8 cellular contexts compared by ENCODE assay signal in genomic region chr11:119361056-119361787, GRCh38. TPM values are rescaled to one million over a fixed set of nuclear protein-coding genes. Genes with fewer than 3 reads are reported as not detected.
DNase-seq lines count a peak whose midpoint lies in the region; ATAC-seq and TF ChIP-seq lines count a peak whose summit lies in the region.

No MANE protein-coding gene starts in this region.

- no peaks in the 10 kb centered on the region for H3K79me1 ChIP-seq in H9 (ENCODE audit: insufficient read depth, low read depth, low read length, poor library complexity, severe bottlenecking)

- H3K14ac ChIP-seq in H9 (ENCODE audit: insufficient read depth, low read length): no peak overlapping the region

- H3K36me3 Mint-ChIP-seq in H9 (ENCODE audit: insufficient read depth in 1 of 3, low read depth in 3 of 3): peaks cover 13 to 28% (median 26%) of the 10 kb centered on the region in 3 experiments
- H3K36me3 Mint-ChIP-seq in activated T-helper 1 cell treated with anti-CD3 and anti-CD28 coated beads, Interleukin-12 subunit alpha, Interleukin-12 subunit beta, Interleukin-2, Interleukin-4 antibody, amounts not matched to agents 30 ng/mL and 10 ng/mL and 1 ng/mL, durations not matched to agents 14 hours and 24 hours and 36 hours (ENCODE audit: low read depth): no peaks in the 10 kb centered on the region

- TF ChIP-seq CTCF in H9 (conservative IDR thresholded peaks at IDR 0.05): no peak
- TF ChIP-seq CTCF in thoracic aorta (IDR thresholded peaks at IDR 0.05): no peak

- H3K4me2 ChIP-seq in H9 (ENCODE audit: insufficient read depth, insufficient read length, low read length): peak overlapping the region; percentile 40

- H3K27ac ChIP-seq in H9 (ENCODE audit: insufficient read length, low read depth, low read length): no peak overlapping the region
- peak overlapping the region in 1 of 2 donors; percentile 30 for H3K27ac ChIP-seq in thoracic aorta

- H2BK20ac ChIP-seq in H9 (ENCODE audit: low read depth, low read length, poor library complexity, severe bottlenecking): no peak overlapping the region

- no peak overlapping the region for H3K4ac ChIP-seq in H9 (ENCODE audit: low read depth, low read length)

- no peak overlapping the region for H4K5ac ChIP-seq in H9 (ENCODE audit: insufficient read length, low read depth, low read length)

- H2AFZ ChIP-seq in H9 (ENCODE audit: low read length): no peak overlapping the region

- H4K8ac ChIP-seq in H9 (replicated peaks; ENCODE audit: insufficient read length, low read depth, low read length): no peak overlapping the region

- H3K9me3 ChIP-seq in H9 (ENCODE audit: control insufficient read depth, low read depth, low read length): no peaks in the 10 kb centered on the region
- no peaks in the 10 kb centered on the region for H3K9me3 ChIP-seq in thoracic aorta

- in situ Hi-C loops in ACHN (cut with HindIII; ENCODE audit: low pct_ligation_motif_present, low pct_unique_long_range_greater_than_20kb, low sequenced_read_pairs): no loop called here

- no peak overlapping the region for H3K18ac ChIP-seq in H9 (ENCODE audit: insufficient read length, low read depth, low read length)

- no peak overlapping the region for H2BK5ac ChIP-seq in H9 (ENCODE audit: insufficient read length, low read length)

- no peaks in the 10 kb centered on the region for H3K79me2 ChIP-seq in H9 (ENCODE audit: insufficient read depth, low read length)

- no peak overlapping the region for H3K4me3 ChIP-seq in thoracic aorta

- no peak overlapping the region for H2BK15ac ChIP-seq in H9 (ENCODE audit: low read depth, low read length)

- H4K20me1 ChIP-seq in H9 (ENCODE audit: control insufficient read depth, insufficient read depth, insufficient read length): peaks cover 8% of the 10 kb centered on the region

- no peak overlapping the region for H2BK120ac ChIP-seq in H9 (ENCODE audit: low read depth, low read length, poor library complexity, severe bottlenecking)

- peak; percentile 52 for ATAC-seq in thoracic aorta (ENCODE audit: insufficient number of reproducible peaks, low FRiP score, low read depth)

- H3K4me3 Mint-ChIP-seq in H9: peak overlapping the region; percentile 21 to 67; a peak in 4 of 5 replicates
- no peak overlapping the region for H3K4me3 Mint-ChIP-seq in activated T-helper 1 cell treated with anti-CD3 and anti-CD28 coated beads, Interleukin-12 subunit alpha, Interleukin-12 subunit beta, Interleukin-2, Interleukin-4 antibody, amounts not matched to agents 30 ng/mL and 10 ng/mL and 1 ng/mL, durations not matched to agents 14 hours and 24 hours and 36 hours

- no peak overlapping the region for H2AK5ac ChIP-seq in H9 (ENCODE audit: insufficient read length, low read length)

- H3K9ac ChIP-seq in H9 (ENCODE audit: extremely low read depth, insufficient read length, low read length): no peak overlapping the region

- no peak overlapping the region for H4K91ac ChIP-seq in H9 (ENCODE audit: insufficient read length, low read depth, low read length)

- peaks cover 62% of the 10 kb centered on the region for H3K27me3 Mint-ChIP-seq in H9 (ENCODE audit: low read depth)
- H3K27me3 Mint-ChIP-seq in activated T-helper 1 cell treated with anti-CD3 and anti-CD28 coated beads, Interleukin-12 subunit alpha, Interleukin-12 subunit beta, Interleukin-2, Interleukin-4 antibody, amounts not matched to agents 30 ng/mL and 10 ng/mL and 1 ng/mL, durations not matched to agents 14 hours and 24 hours and 36 hours (ENCODE audit: insufficient read depth): peaks cover 57% of the 10 kb centered on the region

- no peak overlapping the region for H3T11ph ChIP-seq in H9 (ENCODE audit: low read length)

- WGBS in H9 (ENCODE audit: extremely low coverage, insufficient read length, low lambda C conversion rate): no CpG with 5 or more reads among the region's 8 CpGs

- peaks cover 23% of the 10 kb centered on the region; the same call in 1 of the 2 replicates for H3K27me3 ChIP-seq in H9 (ENCODE audit: insufficient read depth, low read length)
- H3K27me3 ChIP-seq in thoracic aorta (replicated peaks; ENCODE audit: insufficient read depth): no peaks in the 10 kb centered on the region

- H3K27ac Mint-ChIP-seq in H9: peak overlapping the region in 2 of 3 experiments; percentile 28 to 65; a peak in 1 of 7 replicates
- H3K27ac Mint-ChIP-seq in activated T-helper 1 cell treated with anti-CD3 and anti-CD28 coated beads, Interleukin-12 subunit alpha, Interleukin-12 subunit beta, Interleukin-2, Interleukin-4 antibody, amounts not matched to agents 30 ng/mL and 10 ng/mL and 1 ng/mL, durations not matched to agents 14 hours and 24 hours and 36 hours: no peak overlapping the region

- H3K4me1 ChIP-seq in H9 (ENCODE audit: insufficient read depth, low read length) (peaks cover 7% of the 10 kb centered on the region; the same call in 1 of the 2 replicates), thoracic aorta (ENCODE audit: control insufficient read depth in 1 of 2, low read depth in 2 of 2) (peaks cover 15 to 49% of the 10 kb centered on the region in 2 donors)

- intact Hi-C loops in activated T-helper 1 cell treated with anti-CD3 and anti-CD28 coated beads, Interleukin-12 subunit alpha, Interleukin-12 subunit beta, Interleukin-2, Interleukin-4 antibody, amounts not matched to agents 30 ng/mL and 10 ng/mL and 1 ng/mL, durations not matched to agents 14 hours and 24 hours and 36 hours (cut with micrococcal nuclease): loop anchor here (10.0 kb wide), 1 partner anchor 364 kb away; the partner anchor contains the start of gene NECTIN1

- DNase-seq in ACHN: peak; percentile 72
- peak; percentile 82 for DNase-seq in H9
- peak; percentile 70 for DNase-seq in NOMO-1 treated with DMSO at 0.1 percent for 48 hours (lab: John Stamatoyannopoulos, UW; ENCODE audit: unreplicated experiment)
- DNase-seq in dedifferentiated amniotic fluid mesenchymal stem cell (ENCODE audit: extremely low spot score): peak; percentile 65
- peak; percentile 43 for DNase-seq in midbrain (lab: John Stamatoyannopoulos, UW)
- no peak for DNase-seq in thoracic aorta (ENCODE audit: low spot score)
- DNase-seq in activated T-helper 1 cell treated with anti-CD3 and anti-CD28 coated beads, Interleukin-12 subunit alpha, Interleukin-12 subunit beta, Interleukin-2, Interleukin-4 antibody, amounts not matched to agents 30 ng/mL and 10 ng/mL and 1 ng/mL, durations not matched to agents 14 hours and 24 hours and 36 hours (ENCODE audit: low spot score): no peak
- DNase-seq in NCI-H345 treated with DMSO at 0.1 percent for 48 hours (lab: John Stamatoyannopoulos, UW; ENCODE audit: unreplicated experiment): no peak

- no peak overlapping the region for H3K56ac ChIP-seq in H9 (ENCODE audit: insufficient read length, low read depth, low read length)

- H3K36me3 ChIP-seq in thoracic aorta: no peaks in the 10 kb centered on the region

- H3K9me3 Mint-ChIP-seq in H9: peaks cover 2 to 5% of the 10 kb centered on the region in 2 experiments; a peak in 2 of 5 replicates
- no peaks in the 10 kb centered on the region for H3K9me3 Mint-ChIP-seq in activated T-helper 1 cell treated with anti-CD3 and anti-CD28 coated beads, Interleukin-12 subunit alpha, Interleukin-12 subunit beta, Interleukin-2, Interleukin-4 antibody, amounts not matched to agents 30 ng/mL and 10 ng/mL and 1 ng/mL, durations not matched to agents 14 hours and 24 hours and 36 hours

- H3K23ac ChIP-seq in H9 (ENCODE audit: insufficient read length, low read depth, low read length): no peak overlapping the region

- no peak overlapping the region for H2BK12ac ChIP-seq in H9 (ENCODE audit: insufficient read length, low read depth, low read length)

- H3K23me2 ChIP-seq in H9 (ENCODE audit: insufficient read length, low read depth, low read length, poor library complexity, severe bottlenecking): peaks cover 10% of the 10 kb centered on the region

- peaks cover 38 to 42% of the 10 kb centered on the region in 2 experiments for H3K4me1 Mint-ChIP-seq in H9
- peaks cover 25% of the 10 kb centered on the region for H3K4me1 Mint-ChIP-seq in activated T-helper 1 cell treated with anti-CD3 and anti-CD28 coated beads, Interleukin-12 subunit alpha, Interleukin-12 subunit beta, Interleukin-2, Interleukin-4 antibody, amounts not matched to agents 30 ng/mL and 10 ng/mL and 1 ng/mL, durations not matched to agents 14 hours and 24 hours and 36 hours (ENCODE audit: low read depth)

RNA-seq across cellular contexts. Expression of gene MFRP, which starts 14.7 kb away (rescaled TPM):
- not detected in 2 replicates for total RNA-seq in H9 (2021)
- total RNA-seq in thoracic aorta: under 1 TPM in 1 of 2 donors, not detected in 1; 0.27 TPM
- not detected in 2 replicates for total RNA-seq in activated T-helper 1 cell treated with anti-CD3 and anti-CD28 coated beads, Interleukin-12 subunit alpha, Interleukin-12 subunit beta, Interleukin-2, Interleukin-4 antibody, amounts not matched to agents 30 ng/mL and 10 ng/mL and 1 ng/mL, durations not matched to agents 14 hours and 24 hours and 36 hours

RNA-seq across cellular contexts. Expression of gene USP2, which starts 20.3 kb away (rescaled TPM):
- 5.7 and 7.6 TPM in 2 replicates for total RNA-seq in H9 (2021)
- total RNA-seq in thoracic aorta: 1 to 10 TPM in 1 of 2 donors, under 1 TPM in 1; 0.68 to 2.1 TPM
- total RNA-seq in activated T-helper 1 cell treated with anti-CD3 and anti-CD28 coated beads, Interleukin-12 subunit alpha, Interleukin-12 subunit beta, Interleukin-2, Interleukin-4 antibody, amounts not matched to agents 30 ng/mL and 10 ng/mL and 1 ng/mL, durations not matched to agents 14 hours and 24 hours and 36 hours: 0.22 and 0.36 TPM in 2 replicates

RNA-seq across cellular contexts. Expression of gene C1QTNF5, which starts 20.5 kb away (rescaled TPM):
- total RNA-seq in H9 (2021): 0.33 and 0.59 TPM in 2 replicates
- total RNA-seq in thoracic aorta: 10 to 100 TPM; 53.2 to 98.2 TPM
- not detected in 2 replicates for total RNA-seq in activated T-helper 1 cell treated with anti-CD3 and anti-CD28 coated beads, Interleukin-12 subunit alpha, Interleukin-12 subunit beta, Interleukin-2, Interleukin-4 antibody, amounts not matched to agents 30 ng/mL and 10 ng/mL and 1 ng/mL, durations not matched to agents 14 hours and 24 hours and 36 hours

RNA-seq across cellular contexts. Expression of gene RNF26, which starts 26.9 kb away (rescaled TPM):
- 56.2 and 57.6 TPM in 2 replicates for total RNA-seq in H9 (2021)
- 10 to 100 TPM; 11.0 to 12.1 TPM for total RNA-seq in thoracic aorta
- total RNA-seq in activated T-helper 1 cell treated with anti-CD3 and anti-CD28 coated beads, Interleukin-12 subunit alpha, Interleukin-12 subunit beta, Interleukin-2, Interleukin-4 antibody, amounts not matched to agents 30 ng/mL and 10 ng/mL and 1 ng/mL, durations not matched to agents 14 hours and 24 hours and 36 hours: 26.1 and 27.9 TPM in 2 replicates

RNA-seq across cellular contexts. Expression of gene MCAM, which starts 44.3 kb away (rescaled TPM):
- total RNA-seq in H9 (2021) (21.5 and 23.3 TPM in 2 replicates), thoracic aorta (1,000 to 10,000 TPM; 3,387 to 6,698 TPM)
- 6.0 and 6.6 TPM in 2 replicates for total RNA-seq in activated T-helper 1 cell treated with anti-CD3 and anti-CD28 coated beads, Interleukin-12 subunit alpha, Interleukin-12 subunit beta, Interleukin-2, Interleukin-4 antibody, amounts not matched to agents 30 ng/mL and 10 ng/mL and 1 ng/mL, durations not matched to agents 14 hours and 24 hours and 36 hours

Comparison
In these comparisons a context has a peak if more than half of its experiments do, and no peak if none do; other contexts are left out.
1. DNase-seq: peak in ACHN (single experiment), H9 (single experiment), NOMO-1 treated with DMSO at 0.1 percent for 48 hours (single experiment), dedifferentiated amniotic fluid mesenchymal stem cell (single experiment) and midbrain (single experiment); none in thoracic aorta (single experiment), activated T-helper 1 cell treated with anti-CD3 and anti-CD28 coated beads, Interleukin-12 subunit alpha, Interleukin-12 subunit beta, Interleukin-2, Interleukin-4 antibody, amounts not matched to agents 30 ng/mL and 10 ng/mL and 1 ng/mL, durations not matched to agents 14 hours and 24 hours and 36 hours (single experiment) and NCI-H345 treated with DMSO at 0.1 percent for 48 hours (single experiment).
2. RNA of gene C1QTNF5, which starts 20.5 kb away (total RNA-seq): 53.2 to 98.2 TPM in thoracic aorta; 0.33 to 0.59 TPM in H9 and not detected in activated T-helper 1 cell treated with anti-CD3 and anti-CD28 coated beads, Interleukin-12 subunit alpha, Interleukin-12 subunit beta, Interleukin-2, Interleukin-4 antibody, amounts not matched to agents 30 ng/mL and 10 ng/mL and 1 ng/mL, durations not matched to agents 14 hours and 24 hours and 36 hours; every median in the first group is over 10 times any median in the second.